In genomic region chr1:220691039-220691684, GRCh38 we compare ENCODE assay signal across 9 cellular contexts. TPM values are rescaled to one million over a fixed set of nuclear protein-coding genes. Genes with fewer than 3 reads are reported as not detected.
A peak's percentile ranks its signal among the peaks of the same experiment; 100 is the strongest.
DNase-seq lines count a peak whose midpoint lies in the region; ATAC-seq lines count a peak whose summit lies in the region.
"Had no signal": no experiment of that assay in that cellular context is flagged by ENCODE, and none has a peak within 500 bp of the region (broad histone marks: within the 10 kb centered on the region; RNA-seq: fewer than 3 reads in every experiment).

No MANE protein-coding gene starts in this region.

- H3K36me3 Mint-ChIP-seq in activated T-helper 17 cell treated with anti-CD3 and anti-CD28 coated beads, Interleukin-2, amount 50 U/mL, for 72 hours (ENCODE audit: low read depth) = no peaks in the 10 kb centered on the region

- DNase-seq in NCI-H2107 treated with DMSO at 0.1 percent for 48 hours (lab: John Stamatoyannopoulos, UW; ENCODE audit: unreplicated experiment) = peak; percentile 16
- no peak for DNase-seq in NCI-H2107 (lab: John Stamatoyannopoulos, UW)
- DNase-seq in NCI-H524 (lab: John Stamatoyannopoulos, UW) = no peak
- no peak for DNase-seq in SW 1271 (lab: John Stamatoyannopoulos, UW)

- ATAC-seq in activated T-helper 17 cell treated with anti-CD3 and anti-CD28 coated beads, Interleukin-2, amount 50 U/mL, for 72 hours (replicated peaks) = no peak
- no peak for ATAC-seq in HG03521 (IDR thresholded peaks at IDR 0.05; ENCODE audit: unreplicated experiment)
- ATAC-seq: K562 had no signal

- no peaks in the 10 kb centered on the region for H3K9me3 Mint-ChIP-seq in activated T-helper 17 cell treated with anti-CD3 and anti-CD28 coated beads, Interleukin-2, amount 50 U/mL, for 72 hours

- H3K9ac ChIP-seq in iPS-20b (ENCODE audit: low read depth, low read length) = peak overlapping the region; percentile 57; the same call in 1 of the 2 replicates

- H3K27me3 ChIP-seq in iPS-20b (ENCODE audit: insufficient read depth, low read length) = peaks cover 44% of the 10 kb centered on the region

- H3K36me3 ChIP-seq in iPS-20b (ENCODE audit: insufficient read depth, low read depth, low read length) = no peaks in the 10 kb centered on the region

- no peak overlapping the region for H3K27ac ChIP-seq in iPS-20b (ENCODE audit: low read length)
- peak overlapping the region in 3 of 21 experiments; percentile 17 to 80 (median 71) for H3K27ac ChIP-seq in skin epidermis

- peaks cover 5% of the 10 kb centered on the region for H3K4me1 Mint-ChIP-seq in activated T-helper 17 cell treated with anti-CD3 and anti-CD28 coated beads, Interleukin-2, amount 50 U/mL, for 72 hours

- H3K4me3 ChIP-seq in iPS-20b (ENCODE audit: low read length) (peak overlapping the region; percentile 69), skin epidermis (peak overlapping the region; percentile 46 to 69 (median 61))
- H3K4me3 ChIP-seq: K562 had no signal

- peaks cover 4% of the 10 kb centered on the region for H3K27me3 Mint-ChIP-seq in activated T-helper 17 cell treated with anti-CD3 and anti-CD28 coated beads, Interleukin-2, amount 50 U/mL, for 72 hours

- H3K9me3 ChIP-seq in iPS-20b (ENCODE audit: insufficient read depth, low read depth, low read length) = no peaks in the 10 kb centered on the region

- peaks cover 4% of the 10 kb centered on the region; the same call in 1 of the 2 replicates for H3K4me1 ChIP-seq in iPS-20b (ENCODE audit: insufficient read depth, low read length)

- H3K4me3 Mint-ChIP-seq in activated T-helper 17 cell treated with anti-CD3 and anti-CD28 coated beads, Interleukin-2, amount 50 U/mL, for 72 hours = peak overlapping the region; percentile 71

- no peak overlapping the region for H3K27ac Mint-ChIP-seq in activated T-helper 17 cell treated with anti-CD3 and anti-CD28 coated beads, Interleukin-2, amount 50 U/mL, for 72 hours

RNA-seq across cellular contexts. Expression of gene C1orf115, which starts 1.0 kb away (rescaled TPM):
- under 1 TPM in 1 of 2 donors, not detected in 1; 0.40 TPM for total RNA-seq in activated T-helper 17 cell treated with anti-CD3 and anti-CD28 coated beads, Interleukin-2, amount 50 U/mL, for 72 hours
- total RNA-seq: K562 had no signal

RNA-seq across cellular contexts. Expression of gene MTARC2, which starts 57.0 kb away (rescaled TPM):
- not detected for total RNA-seq in activated T-helper 17 cell treated with anti-CD3 and anti-CD28 coated beads, Interleukin-2, amount 50 U/mL, for 72 hours
